ENCODE assay signal across 20 cellular contexts in genomic region chr21:15423676-15424445, GRCh38.
DNase-seq lines count a peak whose midpoint lies in the region; ATAC-seq, FAIRE-seq and TF ChIP-seq lines count a peak whose summit lies in the region.
"Had no signal": no experiment of that assay in that cellular context is flagged by ENCODE, and none has a peak within 500 bp of the region (broad histone marks: within the 10 kb centered on the region; RNA-seq: fewer than 3 reads in every experiment).

No MANE protein-coding gene starts in this region.

- H3K9ac ChIP-seq in HUES64 (ENCODE audit: low read depth, low read length), result peak overlapping the region; percentile 12; the same call in 1 of the 2 replicates
- H3K9ac ChIP-seq in GM12878 (ENCODE audit: control insufficient read depth, insufficient read depth, low read length), result no peak overlapping the region
- H3K9ac ChIP-seq in iPS-20b (ENCODE audit: low read depth, low read length), result peak overlapping the region; percentile 24; the same call in 1 of the 2 replicates
- H3K9ac ChIP-seq: GM23248 had no signal

- H3K27ac ChIP-seq in HUES64 (ENCODE audit: low read depth, low read length), result peak overlapping the region; percentile 92
- H3K27ac ChIP-seq in GM12878 (ENCODE audit: control insufficient read depth, insufficient read depth), result no peak overlapping the region
- H3K27ac ChIP-seq in iPS-20b (ENCODE audit: low read length), result peak overlapping the region; percentile 87
- H3K27ac ChIP-seq in testis, result no peak overlapping the region
- H3K27ac ChIP-seq: GM23248 had no signal

- no peaks in the 10 kb centered on the region for H3K36me3 ChIP-seq in HUES64 (ENCODE audit: insufficient read depth, low read length)
- H3K36me3 ChIP-seq in GM12878 (ENCODE audit: control insufficient read depth in 2 of 2, insufficient read depth in 2 of 2, low read length in 1 of 2), result no peaks in the 10 kb centered on the region
- H3K36me3 ChIP-seq in iPS-20b (ENCODE audit: insufficient read depth, low read depth, low read length), result no peaks in the 10 kb centered on the region
- H3K36me3 ChIP-seq in neuron (ENCODE audit: insufficient read depth, low read length), result no peaks in the 10 kb centered on the region
- no peaks in the 10 kb centered on the region for H3K36me3 ChIP-seq in testis (ENCODE audit: low read depth, missing control alignments)

- 16% methylated on average over 4 of the region's 4 CpGs for WGBS in HUES64
- WGBS in GM12878 (ENCODE audit: insufficient coverage, insufficient replicate concordance, low lambda C conversion rate, missing lambda C conversion rate), result 29% methylated on average over 4 of the region's 4 CpGs
- 71 to 77% methylated on average over 4 of the region's 4 CpGs for WGBS in testis, 2 donors

- no peak overlapping the region for H3K4me3 Mint-ChIP-seq in activated naive CD4-positive, alpha-beta T cell treated with anti-CD3 and anti-CD28 coated beads, Interleukin-2, amount 10 ng/mL, durations not matched to agents 7 days and 5 days
- H3K4me3 Mint-ChIP-seq: B cell; CD4-positive, alpha-beta memory T cell; HFFc6 had no signal

- in situ Hi-C loops in GM12878 (cut with MboI), result no loop called here

- RAD21 ChIA-PET in GM12878 (lab: Charles Lee; ENCODE audit: unreplicated experiment), result interaction anchor here (1.1 kb wide), 1 partner anchor 59 kb away, joined by 4 read pairs; no protein-coding TSS in a partner anchor

- H3K27me3 Mint-ChIP-seq in activated naive CD4-positive, alpha-beta T cell treated with anti-CD3 and anti-CD28 coated beads, Interleukin-2, amount 10 ng/mL, durations not matched to agents 7 days and 5 days, result no peaks in the 10 kb centered on the region
- H3K27me3 Mint-ChIP-seq: B cell; CD4-positive, alpha-beta memory T cell had no signal

- TF ChIP-seq POLR2A in GM12878 (IDR thresholded peaks at IDR 0.05; ENCODE audit: low read depth, low read length) (no peak), testis (IDR thresholded peaks at IDR 0.05) (no peak)

- no peak for FAIRE-seq in GM12878 (lab: Jason Lieb, UNC)

- H3K36me3 Mint-ChIP-seq in activated naive CD4-positive, alpha-beta T cell treated with anti-CD3 and anti-CD28 coated beads, Interleukin-2, amount 10 ng/mL, durations not matched to agents 7 days and 5 days, result no peaks in the 10 kb centered on the region
- H3K36me3 Mint-ChIP-seq: CD4-positive, alpha-beta memory T cell had no signal

- no TSS peak for BruUV-seq in GM12878 (replicated peaks; lab: Mats Ljungman, UMichigan)

- CTCF ChIA-PET in GM12878 (lab: Yijun Ruan, JAX), result no interaction called here
- CTCF ChIA-PET in activated naive CD4-positive, alpha-beta T cell treated with anti-CD3 and anti-CD28 coated beads, Interleukin-2, amount 10 ng/mL, durations not matched to agents 7 days and 5 days (lab: Charles Lee), result no interaction called here

- POLR2A ChIA-PET in GM12878 (lab: Charles Lee), result no interaction called here

- intact Hi-C loops in GM12878 (cut with micrococcal nuclease; ENCODE audit: unreplicated experiment) (no loop called here), testis (cut with DNase I; ENCODE audit: low total_unique reads) (no loop called here)

- no peaks in the 10 kb centered on the region for H3K9me3 Mint-ChIP-seq in activated naive CD4-positive, alpha-beta T cell treated with anti-CD3 and anti-CD28 coated beads, Interleukin-2, amount 10 ng/mL, durations not matched to agents 7 days and 5 days
- H3K9me3 Mint-ChIP-seq: CD4-positive, alpha-beta memory T cell had no signal

- H3K9me3 ChIP-seq in HUES64 (ENCODE audit: insufficient read depth, low read depth, low read length) (no peaks in the 10 kb centered on the region), GM12878 (replicated peaks; ENCODE audit: control insufficient read depth, insufficient read depth, low read length) (no peaks in the 10 kb centered on the region), iPS-20b (ENCODE audit: insufficient read depth, low read depth, low read length) (no peaks in the 10 kb centered on the region), neuron (ENCODE audit: low read length) (no peaks in the 10 kb centered on the region), testis (no peaks in the 10 kb centered on the region)

- no peaks in the 10 kb centered on the region for H3K79me2 ChIP-seq in GM12878 (ENCODE audit: control insufficient read depth, insufficient read depth, low read length)

- peaks cover 12% of the 10 kb centered on the region for H3K4me1 Mint-ChIP-seq in activated naive CD4-positive, alpha-beta T cell treated with anti-CD3 and anti-CD28 coated beads, Interleukin-2, amount 10 ng/mL, durations not matched to agents 7 days and 5 days
- H3K4me1 Mint-ChIP-seq: B cell had no signal

- peaks cover 41% of the 10 kb centered on the region for H3K4me1 ChIP-seq in HUES64 (ENCODE audit: insufficient read depth, low read length)
- H3K4me1 ChIP-seq in GM12878 (ENCODE audit: control insufficient read depth, insufficient read depth, low read length), result peaks cover 5% of the 10 kb centered on the region
- H3K4me1 ChIP-seq in iPS-20b (ENCODE audit: insufficient read depth, low read length), result peaks cover 26% of the 10 kb centered on the region
- peaks cover 36% of the 10 kb centered on the region for H3K4me1 ChIP-seq in neuron (ENCODE audit: insufficient read depth, low read length)
- peaks cover 16% of the 10 kb centered on the region for H3K4me1 ChIP-seq in testis

- DNase-seq in GM12878 (ENCODE audit: low read depth, low spot score), result no peak
- no peak for DNase-seq in testis
- no peak for DNase-seq in activated naive CD4-positive, alpha-beta T cell treated with anti-CD3 and anti-CD28 coated beads, Interleukin-2, amount 10 ng/mL, durations not matched to agents 7 days and 5 days
- DNase-seq in NCI-H82 treated with DMSO at 0.1 percent for 48 hours (lab: John Stamatoyannopoulos, UW; ENCODE audit: unreplicated experiment), result no peak
- DNase-seq: Calu3; CD4-positive, alpha-beta memory T cell; DMS79; GM23248; HFFc6; IMR-90; Karpas-422; NCI-H1105 treated with DMSO at 0.1 percent for 48 hours; NCI-H187; NCI-H2171; NCI-H748 treated with DMSO at 0.1 percent for 48 hours had no signal

- no peaks in the 10 kb centered on the region for H4K20me1 ChIP-seq in GM12878 (ENCODE audit: control insufficient read depth, insufficient read depth)

- H2AFZ ChIP-seq in GM12878 (ENCODE audit: control insufficient read depth, low read depth, low read length), result no peak overlapping the region
- peak overlapping the region; percentile 7 for H2AFZ ChIP-seq in neuron (ENCODE audit: low read depth, low read length)
- H2AFZ ChIP-seq: GM23248 had no signal

- no peak overlapping the region for H3K4me2 ChIP-seq in GM12878 (ENCODE audit: control insufficient read depth, insufficient read depth)

- TF ChIP-seq EP300 in GM12878 (IDR thresholded peaks at IDR 0.05; ENCODE audit: borderline replicate concordance in 1 of 2, control insufficient read depth in 1 of 2, low read depth in 2 of 2, low read length in 2 of 2), result no peak

- H3K27ac Mint-ChIP-seq in activated naive CD4-positive, alpha-beta T cell treated with anti-CD3 and anti-CD28 coated beads, Interleukin-2, amount 10 ng/mL, durations not matched to agents 7 days and 5 days, result no peak overlapping the region
- H3K27ac Mint-ChIP-seq: B cell; CD4-positive, alpha-beta memory T cell; HFFc6 had no signal

- H3K4me3 ChIP-seq in HUES64 (ENCODE audit: low read length), result 0 out of 2 replicates have a peak overlapping the region, but pooled peaks have one; percentile 25
- no peak overlapping the region for H3K4me3 ChIP-seq in GM12878
- peak overlapping the region; percentile 38; the same call in 1 of the 2 replicates for H3K4me3 ChIP-seq in iPS-20b (ENCODE audit: low read length)
- no peak overlapping the region for H3K4me3 ChIP-seq in neuron (ENCODE audit: low read length)
- H3K4me3 ChIP-seq in testis, result no peak overlapping the region
- H3K4me3 ChIP-seq: GM23248 had no signal

- TF ChIP-seq CTCF in GM12878 (IDR thresholded peaks at IDR 0.05 in 2 of 3, conservative IDR thresholded peaks at IDR 0.05 in 1 of 3; ENCODE audit: control insufficient read depth in 2 of 3, extremely low read depth in 1 of 3, insufficient read depth in 1 of 3, low read depth in 3 of 3, low read length in 3 of 3), result no peak
- TF ChIP-seq CTCF in testis (IDR thresholded peaks at IDR 0.05), result no peak

- ATAC-seq in GM12878 (peak; percentile 42; the same call in 1 of the 3 replicates), HG02884 (IDR thresholded peaks at IDR 0.05; ENCODE audit: unreplicated experiment) (no peak)

- SMC1A ChIA-PET in GM12878 (lab: Charles Lee; ENCODE audit: uncharacterized antibody, unreplicated experiment), result interaction anchor here (0.7 to 1.1 kb wide), 4 partner anchors 10 to 161 kb away, joined by 3 to 4 read pairs (median 3); no protein-coding TSS in a partner anchor

- H3K27me3 ChIP-seq in HUES64 (ENCODE audit: insufficient read depth, low read length) (no peaks in the 10 kb centered on the region), GM12878 (replicated peaks in 1 of 2; ENCODE audit: control insufficient read depth in 2 of 2, insufficient read depth in 2 of 2, low read length in 1 of 2) (no peaks in the 10 kb centered on the region), iPS-20b (ENCODE audit: insufficient read depth, low read length) (no peaks in the 10 kb centered on the region), neuron (ENCODE audit: insufficient read depth, low read length) (no peaks in the 10 kb centered on the region), testis (no peaks in the 10 kb centered on the region)

- no peak for TF ChIP-seq RAD21 in GM12878 (IDR thresholded peaks at IDR 0.05; ENCODE audit: insufficient read depth, low read depth, low read length)

TF ChIP-seq in GM12878, 131 proteins besides CTCF, POLR2A, EP300 and RAD21:
- TF ChIP-seq SRF (IDR thresholded peaks at IDR 0.05; ENCODE audit: low read depth in 2 of 2, low read length in 2 of 2), result no peak
- peak; percentile 20; the same call in 1 of the 2 replicates for TF ChIP-seq IKZF1 (conservative IDR thresholded peaks at IDR 0.05)

Comparison
In these comparisons a context has a peak if more than half of its experiments do, and no peak if none do; other contexts are left out.
1. H3K27ac ChIP-seq: peak in HUES64 (single experiment) and iPS-20b (single experiment); none in GM12878 (single experiment) and testis (0 of 2).
2. H3K4me3 ChIP-seq: peak in HUES64 (single experiment) and iPS-20b (single experiment); none in GM12878 (single experiment), neuron (single experiment) and testis (0 of 2).